18 cellular contexts compared by ENCODE assay signal in genomic region chr3:172626241-172626640, GRCh38.
A peak's percentile ranks its signal among the peaks of the same experiment; 100 is the strongest.
DNase-seq lines count a peak whose midpoint lies in the region; ATAC-seq, FAIRE-seq and TF ChIP-seq lines count a peak whose summit lies in the region.
"Had no signal": no experiment of that assay in that cellular context is flagged by ENCODE, and none has a peak within 500 bp of the region (broad histone marks: within the 10 kb centered on the region; RNA-seq: fewer than 3 reads in every experiment).

No MANE protein-coding gene starts in this region.

- no peaks in the 10 kb centered on the region for H3K27me3 ChIP-seq in adipocyte (replicated peaks; ENCODE audit: control insufficient read depth, insufficient read depth, low read length)
- H3K27me3 ChIP-seq: gastrocnemius medialis, upper lobe of left lung had no signal

- H3K4me1 ChIP-seq in A549 (peaks cover 46% of the 10 kb centered on the region), adipocyte (ENCODE audit: control insufficient read depth, insufficient read depth, low read length) (peaks cover 44% of the 10 kb centered on the region)
- H3K4me1 ChIP-seq: gastrocnemius medialis had no signal

- ATAC-seq in A549 (no peak), GM19397 (IDR thresholded peaks at IDR 0.05; ENCODE audit: unreplicated experiment) (no peak), GM18511 (IDR thresholded peaks at IDR 0.05; ENCODE audit: unreplicated experiment) (no peak)
- ATAC-seq: gastrocnemius medialis; stimulated activated naive B cell treated with anti-CD40 and anti-IgM and Interleukin-4, amounts not matched to agents 10 μg/mL and 1 μg/mL and 100 μg/mL, for 72 hours had no signal

- no peak overlapping the region for H3K4me2 ChIP-seq in A549

- H3K36me3 ChIP-seq in adipocyte (ENCODE audit: control insufficient read depth, insufficient read depth, low read length, severe bottlenecking): no peaks in the 10 kb centered on the region
- H3K36me3 ChIP-seq: gastrocnemius medialis, upper lobe of left lung had no signal

- TF ChIP-seq EP300 in A549 (IDR thresholded peaks at IDR 0.05): no peak

- H3K9me3 ChIP-seq in A549: no peaks in the 10 kb centered on the region
- no peaks in the 10 kb centered on the region for H3K9me3 ChIP-seq in adipocyte (ENCODE audit: control insufficient read depth, low read length)
- H3K9me3 ChIP-seq: gastrocnemius medialis, upper lobe of left lung had no signal

- DNase-seq in A549 (ENCODE audit: low read depth in 1 of 2, low spot score in 1 of 2) (no peak), HS-5 (ENCODE audit: low read depth) (peak; percentile 87), adipocyte (ENCODE audit: low read depth) (peak; percentile 76), fibroblast of the conjunctiva (ENCODE audit: low read depth) (peak; percentile 60), NCI-H1105 treated with DMSO at 0.1 percent for 48 hours (lab: John Stamatoyannopoulos, UW) (no peak)
- no peak for DNase-seq in activated naive CD4-positive, alpha-beta T cell (lab: John Stamatoyannopoulos, UW)
- DNase-seq: activated CD4-positive, alpha-beta T cell treated with anti-CD3 and anti-CD28 coated beads for 48 hours; activated naive CD8-positive, alpha-beta T cell treated with anti-CD3 and anti-CD28 coated beads, Interleukin-2, amount 10 ng/mL, durations not matched to agents 7 days and 5 days; gastrocnemius medialis; immature natural killer cell; NCI-H2029 treated with DMSO at 0.1 percent for 48 hours; NCI-H774; stimulated activated naive B cell treated with anti-CD40 and anti-IgM and Interleukin-4, amounts not matched to agents 10 μg/mL and 1 μg/mL and 100 μg/mL, for 72 hours; upper lobe of left lung had no signal

- no peak for TF ChIP-seq POLR2A in A549 (IDR thresholded peaks at IDR 0.05; ENCODE audit: low read length)

- WGBS in A549 (ENCODE audit: missing lambda C conversion rate): 85% methylated on average over 1 of the region's 1 CpG

- H3K9ac ChIP-seq in adipocyte (ENCODE audit: low read length): no peak overlapping the region

- peak overlapping the region; percentile 54 to 97; a peak in 5 of 6 replicates for H3K27ac ChIP-seq in A549

- CTCF ChIA-PET in A549 (lab: Yijun Ruan, JAX): interaction anchor here (1.8 to 3.2 kb wide), 2 partner anchors 41 to 136 kb away, joined by 4 to 14 read pairs; no protein-coding TSS in a partner anchor

- no peak for TF ChIP-seq CTCF in A549 (IDR thresholded peaks at IDR 0.05)

- POLR2A ChIA-PET in A549 (lab: Yijun Ruan, JAX): no interaction called here

- H3K4me3 ChIP-seq in A549 (no peak overlapping the region), adipocyte (ENCODE audit: low read length) (no peak overlapping the region)
- H3K4me3 ChIP-seq: gastrocnemius medialis, upper lobe of left lung had no signal

- no peak for FAIRE-seq in A549 (lab: Jason Lieb, UNC)
- FAIRE-seq: A204.1, D721Med had no signal

- TF ChIP-seq RAD21 in A549 (conservative IDR thresholded peaks at IDR 0.05 in 1 of 2, IDR thresholded peaks at IDR 0.05 in 1 of 2): no peak

TF ChIP-seq in A549, 52 proteins besides CTCF, POLR2A, EP300 and RAD21:
- no peak for TF ChIP-seq NR3C1 (IDR thresholded peaks at IDR 0.05)
- TF ChIP-seq ZSCAN20 (CRISPR knock-in tag; IDR thresholded peaks at IDR 0.05): no peak
- no peak for TF ChIP-seq FOSL2 (IDR thresholded peaks at IDR 0.05)
- peak; percentile 51 for TF ChIP-seq FOSL2 (CRISPR knock-in tag; IDR thresholded peaks at IDR 0.05)
- 0 out of 4 replicates have a peak, but pooled peaks of 1 of the 2 experiments have one; percentile 7 for TF ChIP-seq CEBPB (IDR thresholded peaks at IDR 0.05)
- TF ChIP-seq HOXB13 (CRISPR knock-in tag; IDR thresholded peaks at IDR 0.05; ENCODE audit: low read depth): no peak
- no peak for TF ChIP-seq JUN (IDR thresholded peaks at IDR 0.05)
- no peak for TF ChIP-seq EHMT2 (IDR thresholded peaks at IDR 0.05; ENCODE audit: low read depth)

Comparison
In these comparisons a context has a peak if more than half of its experiments do, and no peak if none do; other contexts are left out.
1. DNase-seq: peak in HS-5 (single experiment), adipocyte (single experiment) and fibroblast of the conjunctiva (single experiment); none in A549 (0 of 2), activated naive CD4-positive, alpha-beta T cell (0 of 4) and NCI-H1105 treated with DMSO at 0.1 percent for 48 hours (single experiment).